In the genomic region with DNA sequence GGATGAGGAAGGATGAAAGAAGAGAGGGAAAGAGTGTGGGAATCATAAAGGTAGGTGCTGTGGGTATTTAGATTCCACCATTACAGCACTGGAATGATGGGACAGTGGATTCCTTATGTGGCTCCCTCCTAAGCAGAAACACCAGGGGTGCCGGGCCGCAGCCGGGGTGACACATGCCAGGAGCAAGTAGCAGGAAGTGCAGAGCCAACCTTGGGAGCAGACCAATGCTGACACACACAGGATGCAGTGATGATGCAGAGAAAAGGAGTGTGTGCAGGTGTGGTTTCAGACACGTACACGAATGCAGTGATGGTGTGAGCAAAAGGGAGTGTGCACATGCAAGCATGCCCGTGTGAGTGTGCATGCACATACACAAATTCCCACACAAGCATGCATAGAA, we compare ENCODE assay signal across 22 cellular contexts.
A peak's percentile ranks its signal among the peaks of the same experiment; 100 is the strongest.
DNase-seq lines count a peak whose midpoint lies in the region; ATAC-seq, FAIRE-seq and TF ChIP-seq lines count a peak whose summit lies in the region.
"Had no signal": no experiment of that assay in that cellular context is flagged by ENCODE, and none has a peak within 500 bp of the region (broad histone marks: within the 10 kb centered on the region; RNA-seq: fewer than 3 reads in every experiment).

No MANE protein-coding gene starts in this region.

- H3K9ac ChIP-seq in neuronal stem cell (ENCODE audit: low read depth, low read length, poor library complexity): no peak overlapping the region

- H3K4me3 Mint-ChIP-seq in WTC11: no peak overlapping the region
- H3K4me3 Mint-ChIP-seq in CD8-positive, alpha-beta memory T cell: no peak overlapping the region
- H3K4me3 Mint-ChIP-seq: IgD-negative memory B cell, T-cell had no signal

- DNase-seq in H54 (ENCODE audit: insufficient read length, low spot score): peak; percentile 95
- DNase-seq in RCC 7860 (ENCODE audit: low spot score): peak; percentile 24
- peak; percentile 50 for DNase-seq in epithelial cell of esophagus (ENCODE audit: low read depth)
- DNase-seq in neuronal stem cell (ENCODE audit: low spot score): no peak
- DNase-seq in WTC11 (ENCODE audit: low spot score): no peak
- DNase-seq in CD8-positive, alpha-beta memory T cell: no peak
- no peak for DNase-seq in HUDEP-2 (lab: John Stamatoyannopoulos, UW; ENCODE audit: unreplicated experiment in 76 of 76)
- DNase-seq: DMS79, GOT3, Karpas-422, MM.1S, NCI-H1092, NCI-H146, NCI-H2081 treated with DMSO at 0.1 percent for 48 hours, NCI-H446 treated with DMSO at 0.1 percent for 48 hours, SIG-M5, T-cell had no signal

- TF ChIP-seq POLR2A in H54 (IDR thresholded peaks at IDR 0.05; ENCODE audit: low read depth, low read length): no peak

- H3K27ac ChIP-seq in neuronal stem cell (replicated peaks; ENCODE audit: low read length): no peak overlapping the region
- H3K27ac ChIP-seq in CD8-positive, alpha-beta memory T cell (ENCODE audit: low read depth, low read length): no peak overlapping the region
- H3K27ac ChIP-seq: C4-2B had no signal

- POLR2A ChIA-PET in WTC11 (lab: Charles Lee): no interaction called here
- POLR2A ChIA-PET in CD8-positive, alpha-beta memory T cell (lab: Charles Lee): no interaction called here

- no peaks in the 10 kb centered on the region for H3K4me1 Mint-ChIP-seq in WTC11
- H3K4me1 Mint-ChIP-seq in CD8-positive, alpha-beta memory T cell: no peaks in the 10 kb centered on the region
- H3K4me1 Mint-ChIP-seq: T-cell had no signal

- no peaks in the 10 kb centered on the region for H3K4me1 ChIP-seq in neuronal stem cell (ENCODE audit: control insufficient read depth in 2 of 2, insufficient read depth in 1 of 2, low read depth in 1 of 2, low read length in 2 of 2)
- no peaks in the 10 kb centered on the region for H3K4me1 ChIP-seq in CD8-positive, alpha-beta memory T cell (ENCODE audit: insufficient read depth, low read length)

- no peak overlapping the region for H2BK12ac ChIP-seq in neuronal stem cell (ENCODE audit: low read length)

- H3K36me3 ChIP-seq in neuronal stem cell (replicated peaks in 1 of 2; ENCODE audit: control insufficient read depth in 2 of 2, insufficient read depth in 2 of 2, low read length in 2 of 2): no peaks in the 10 kb centered on the region
- H3K36me3 ChIP-seq in CD8-positive, alpha-beta memory T cell (ENCODE audit: insufficient read depth, low read length): no peaks in the 10 kb centered on the region

- no peak overlapping the region for H4K91ac ChIP-seq in neuronal stem cell (ENCODE audit: low read depth, low read length, poor library complexity)

- H2BK5ac ChIP-seq in neuronal stem cell (ENCODE audit: low read length): no peak overlapping the region

- H3K36me3 Mint-ChIP-seq in WTC11: peaks cover 5% of the 10 kb centered on the region; the same call in 1 of the 2 replicates
- H3K36me3 Mint-ChIP-seq in CD8-positive, alpha-beta memory T cell: peaks cover 8 to 14% (median 13%) of the 10 kb centered on the region in 3 donors

- H2AFZ ChIP-seq in neuronal stem cell (ENCODE audit: low read length): no peak overlapping the region

- H3K18ac ChIP-seq in neuronal stem cell (ENCODE audit: low read length): peak overlapping the region; percentile 92

- no peak overlapping the region for H2BK120ac ChIP-seq in neuronal stem cell (ENCODE audit: low read depth, low read length)

- FAIRE-seq in H54 (lab: Jason Lieb, UNC): peak; percentile 89
- no peak for FAIRE-seq in RCC 7860 (lab: Jason Lieb, UNC)
- FAIRE-seq: G401.6 had no signal

- no peaks in the 10 kb centered on the region for H3K79me1 ChIP-seq in neuronal stem cell (ENCODE audit: low read depth, low read length)

- no peaks in the 10 kb centered on the region for H3K27me3 ChIP-seq in neuronal stem cell (ENCODE audit: control insufficient read depth in 3 of 3, insufficient read depth in 3 of 3, low read depth in 1 of 3, low read length in 3 of 3)
- H3K27me3 ChIP-seq in CD8-positive, alpha-beta memory T cell (ENCODE audit: insufficient read depth, low read length, poor library complexity, severe bottlenecking): no peaks in the 10 kb centered on the region

- no peak overlapping the region for H3K4me3 ChIP-seq in epithelial cell of esophagus (ENCODE audit: low read length)
- H3K4me3 ChIP-seq in neuronal stem cell (ENCODE audit: low read length in 2 of 2): peak overlapping the region in 1 of 2 donors; percentile 69
- H3K4me3 ChIP-seq in CD8-positive, alpha-beta memory T cell (ENCODE audit: low read length): no peak overlapping the region

- H3K27me3 Mint-ChIP-seq in WTC11 (ENCODE audit: low read depth): no peaks in the 10 kb centered on the region
- no peaks in the 10 kb centered on the region for H3K27me3 Mint-ChIP-seq in CD8-positive, alpha-beta memory T cell
- H3K27me3 Mint-ChIP-seq: IgD-negative memory B cell, T-cell had no signal

- H3K4ac ChIP-seq in neuronal stem cell (ENCODE audit: low read length): peak overlapping the region; percentile 90

- no peak overlapping the region for H4K8ac ChIP-seq in neuronal stem cell (ENCODE audit: low read depth, low read length)

- H3K9me3 ChIP-seq in neuronal stem cell (replicated peaks in 1 of 2; ENCODE audit: control insufficient read depth in 2 of 2, insufficient read depth in 1 of 2, low read depth in 1 of 2, low read length in 2 of 2): peaks cover 0 to 2% of the 10 kb centered on the region in 2 donors
- no peaks in the 10 kb centered on the region for H3K9me3 ChIP-seq in CD8-positive, alpha-beta memory T cell (ENCODE audit: low read length)

- H2BK15ac ChIP-seq in neuronal stem cell (ENCODE audit: low read length): no peak overlapping the region

- CTCF ChIA-PET in WTC11 (lab: Charles Lee): no interaction called here
- CTCF ChIA-PET in CD8-positive, alpha-beta memory T cell (lab: Charles Lee): no interaction called here

- H3K14ac ChIP-seq in neuronal stem cell (ENCODE audit: low read length): no peak overlapping the region

- H3K9me3 Mint-ChIP-seq in WTC11: peaks cover 9% of the 10 kb centered on the region
- H3K9me3 Mint-ChIP-seq in CD8-positive, alpha-beta memory T cell: peaks cover 0 to 7% (median 4%) of the 10 kb centered on the region in 5 donors

- no peak for ATAC-seq in WTC11
- no peak for ATAC-seq in HG02571 (IDR thresholded peaks at IDR 0.05; ENCODE audit: unreplicated experiment)
- ATAC-seq: SK-N-SH treated with all-trans-retinoic acid at 6 μM for 48 hours, T-cell had no signal

- peak overlapping the region; percentile 34 for H3K23ac ChIP-seq in neuronal stem cell (ENCODE audit: low read depth, low read length, poor library complexity)

- TF ChIP-seq CTCF in epithelial cell of esophagus (IDR thresholded peaks at IDR 0.05; ENCODE audit: insufficient read depth, low read depth, low read length, missing control alignments) (no peak), WTC11 (IDR thresholded peaks at IDR 0.05) (no peak)

- WGBS in neuronal stem cell (ENCODE audit: extremely low coverage in 2 of 2, insufficient read length in 2 of 2, insufficient replicate concordance in 1 of 2), 2 donors: no CpG with 5 or more reads among the region's 6 CpGs

- H3K4me2 ChIP-seq in neuronal stem cell (ENCODE audit: insufficient read depth, low read length, poor library complexity, severe bottlenecking): no peak overlapping the region

- no peak overlapping the region for H2AK5ac ChIP-seq in neuronal stem cell (ENCODE audit: low read depth, low read length)

- no peak overlapping the region; the same call in 1 of the 2 replicates for H3K27ac Mint-ChIP-seq in WTC11
- H3K27ac Mint-ChIP-seq in CD8-positive, alpha-beta memory T cell: no peak overlapping the region
- H3K27ac Mint-ChIP-seq: T-cell had no signal

TF ChIP-seq in WTC11, 78 proteins besides CTCF, POLR2A, EP300 and RAD21 (continues in another document):
- TF ChIP-seq, protein P1, sequence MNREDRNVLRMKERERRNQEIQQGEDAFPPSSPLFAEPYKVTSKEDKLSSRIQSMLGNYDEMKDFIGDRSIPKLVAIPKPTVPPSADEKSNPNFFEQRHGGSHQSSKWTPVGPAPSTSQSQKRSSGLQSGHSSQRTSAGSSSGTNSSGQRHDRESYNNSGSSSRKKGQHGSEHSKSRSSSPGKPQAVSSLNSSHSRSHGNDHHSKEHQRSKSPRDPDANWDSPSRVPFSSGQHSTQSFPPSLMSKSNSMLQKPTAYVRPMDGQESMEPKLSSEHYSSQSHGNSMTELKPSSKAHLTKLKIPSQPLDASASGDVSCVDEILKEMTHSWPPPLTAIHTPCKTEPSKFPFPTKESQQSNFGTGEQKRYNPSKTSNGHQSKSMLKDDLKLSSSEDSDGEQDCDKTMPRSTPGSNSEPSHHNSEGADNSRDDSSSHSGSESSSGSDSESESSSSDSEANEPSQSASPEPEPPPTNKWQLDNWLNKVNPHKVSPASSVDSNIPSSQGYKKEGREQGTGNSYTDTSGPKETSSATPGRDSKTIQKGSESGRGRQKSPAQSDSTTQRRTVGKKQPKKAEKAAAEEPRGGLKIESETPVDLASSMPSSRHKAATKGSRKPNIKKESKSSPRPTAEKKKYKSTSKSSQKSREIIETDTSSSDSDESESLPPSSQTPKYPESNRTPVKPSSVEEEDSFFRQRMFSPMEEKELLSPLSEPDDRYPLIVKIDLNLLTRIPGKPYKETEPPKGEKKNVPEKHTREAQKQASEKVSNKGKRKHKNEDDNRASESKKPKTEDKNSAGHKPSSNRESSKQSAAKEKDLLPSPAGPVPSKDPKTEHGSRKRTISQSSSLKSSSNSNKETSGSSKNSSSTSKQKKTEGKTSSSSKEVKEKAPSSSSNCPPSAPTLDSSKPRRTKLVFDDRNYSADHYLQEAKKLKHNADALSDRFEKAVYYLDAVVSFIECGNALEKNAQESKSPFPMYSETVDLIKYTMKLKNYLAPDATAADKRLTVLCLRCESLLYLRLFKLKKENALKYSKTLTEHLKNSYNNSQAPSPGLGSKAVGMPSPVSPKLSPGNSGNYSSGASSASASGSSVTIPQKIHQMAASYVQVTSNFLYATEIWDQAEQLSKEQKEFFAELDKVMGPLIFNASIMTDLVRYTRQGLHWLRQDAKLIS (CRISPR knock-in tag; IDR thresholded peaks at IDR 0.05; ENCODE audit: borderline replicate concordance): no peak
- TF ChIP-seq MYBL2 (CRISPR knock-in tag; IDR thresholded peaks at IDR 0.05) (no peak), HMGA2 (CRISPR knock-in tag; IDR thresholded peaks at IDR 0.05) (no peak), OVOL2 (CRISPR knock-in tag; IDR thresholded peaks at IDR 0.05; ENCODE audit: borderline replicate concordance) (no peak)

Comparison
In these comparisons a context has a peak if more than half of its experiments do, and no peak if none do; other contexts are left out.
1. DNase-seq: peak in H54 (single experiment), RCC 7860 (single experiment) and epithelial cell of esophagus (single experiment); none in neuronal stem cell (single experiment), WTC11 (single experiment), CD8-positive, alpha-beta memory T cell (0 of 5) and HUDEP-2 (0 of 76).